1 cellular context compared by ENCODE assay signal in genomic region chr4:781493-782216, GRCh38.
TF ChIP-seq lines count a peak whose summit lies in the region.

No MANE protein-coding gene starts in this region.

TF ChIP-seq in HEK293, 187 proteins besides CTCF, POLR2A, EP300 and RAD21 (continued from another document):
- TF ChIP-seq ZBTB11 (tag by site-specific recombination; conservative IDR thresholded peaks at IDR 0.05; ENCODE audit: low read depth) (peak; percentile 81; the same call in 1 of the 2 replicates), ZNF404 (tag by site-specific recombination; IDR thresholded peaks at IDR 0.05) (no peak), ZSCAN16 (tag by site-specific recombination; IDR thresholded peaks at IDR 0.05) (no peak), ZNF777 (tag by site-specific recombination; IDR thresholded peaks at IDR 0.05; ENCODE audit: borderline replicate concordance) (0 out of 2 replicates have a peak, but pooled peaks have one; percentile 40), KLF8 (tag by site-specific recombination; IDR thresholded peaks at IDR 0.05) (peak; percentile 65), ZBTB17 (tag by site-specific recombination; IDR thresholded peaks at IDR 0.05) (peak; percentile 50; the same call in 1 of the 2 replicates), ZFHX2 (tag by site-specific recombination; conservative IDR thresholded peaks at IDR 0.05) (no peak), ZNF76 (tag by site-specific recombination; IDR thresholded peaks at IDR 0.05; ENCODE audit: borderline replicate concordance, low read depth) (0 out of 2 replicates have a peak, but pooled peaks have one; percentile 12), ZFP41 (tag by site-specific recombination; IDR thresholded peaks at IDR 0.05; ENCODE audit: borderline replicate concordance) (no peak)
- TF ChIP-seq, protein P1, sequence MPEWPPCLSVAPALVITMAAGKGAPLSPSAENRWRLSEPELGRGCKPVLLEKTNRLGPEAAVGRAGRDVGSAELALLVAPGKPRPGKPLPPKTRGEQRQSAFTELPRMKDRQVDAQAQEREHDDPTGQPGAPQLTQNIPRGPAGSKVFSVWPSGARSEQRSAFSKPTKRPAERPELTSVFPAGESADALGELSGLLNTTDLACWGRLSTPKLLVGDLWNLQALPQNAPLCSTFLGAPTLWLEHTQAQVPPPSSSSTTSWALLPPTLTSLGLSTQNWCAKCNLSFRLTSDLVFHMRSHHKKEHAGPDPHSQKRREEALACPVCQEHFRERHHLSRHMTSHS (tag by site-specific recombination; IDR thresholded peaks at IDR 0.05), result no peak
